Comparison of ENCODE assay signal across 20 cellular contexts in genomic region chr9:98880311-98881015, GRCh38.
"Had no signal": no experiment of that assay in that cellular context is flagged by ENCODE, and none has a peak within 500 bp of the region (broad histone marks: within the 10 kb centered on the region; RNA-seq: fewer than 3 reads in every experiment).

No MANE protein-coding gene starts in this region.

- H3K9me3 Mint-ChIP-seq: activated T-cell treated with anti-CD3 and anti-CD28 coated beads, Interleukin-2, amount 50 U/mL, for 72 hours; naive B cell; T-cell had no signal

- H3K9me3 ChIP-seq: lower lobe of right lung, neutrophil, sigmoid colon, thoracic aorta had no signal

- H3K4me3 Mint-ChIP-seq: activated T-cell treated with anti-CD3 and anti-CD28 coated beads, Interleukin-2, amount 50 U/mL, for 72 hours; naive B cell; T-cell had no signal

- H3K27ac ChIP-seq: lower lobe of right lung, neutrophil, thoracic aorta had no signal

- H3K27me3 ChIP-seq: sigmoid colon had no signal

- H3K36me3 ChIP-seq: lower lobe of right lung, neutrophil, sigmoid colon, thoracic aorta had no signal

- ATAC-seq: activated T-cell treated with anti-CD3 and anti-CD28 coated beads, Interleukin-2, amount 50 U/mL, for 72 hours; lower lobe of right lung; stimulated activated naive CD8-positive, alpha-beta T cell treated with anti-CD3 and anti-CD28 coated beads, Interleukin-15, Interleukin-2, amounts not matched to agents 100 U/mL and 50 U/mL, for 24 hours; T-cell had no signal

- H3K36me3 Mint-ChIP-seq: naive B cell, T-cell had no signal

- H3K4me3 ChIP-seq: lower lobe of right lung, sigmoid colon, thoracic aorta had no signal

- H3K4me1 Mint-ChIP-seq: naive B cell, T-cell had no signal

- H3K27ac Mint-ChIP-seq: activated T-cell treated with anti-CD3 and anti-CD28 coated beads, Interleukin-2, amount 50 U/mL, for 72 hours; naive B cell; T-cell had no signal

- FAIRE-seq: frontal cortex, kidney, urothelium cell line had no signal

- DNase-seq: activated CD4-positive, alpha-beta T cell treated with anti-CD3 and anti-CD28 coated beads for 1 hour; activated CD4-positive, alpha-beta T cell treated with anti-CD3 and anti-CD28 coated beads, Interleukin-2, amount 50 U/mL, for 48 hours; activated naive CD4-positive, alpha-beta T cell; activated T-cell treated with anti-CD3 and anti-CD28 coated beads, Interleukin-2, amount 50 U/mL, for 72 hours; central memory CD4-positive, alpha-beta T cell; cortex of kidney; effector CD8-positive, alpha-beta T cell; lower lobe of right lung; naive B cell; sigmoid colon; stimulated activated CD4-positive, alpha-beta T cell treated with anti-CD3 and anti-CD28 coated beads, Interleukin-4, amount 100 ng/mL, for 1 hour; stimulated activated CD8-positive, alpha-beta memory T cell treated with anti-CD3 and anti-CD28 coated beads, Interleukin-4, amount 100 ng/mL, for 48 hours; stimulated activated naive CD8-positive, alpha-beta T cell treated with anti-CD3 and anti-CD28 coated beads, Interleukin-15, Interleukin-2, amounts not matched to agents 100 U/mL and 50 U/mL, for 24 hours; T-cell; T1000 had no signal
